In the genomic region with DNA sequence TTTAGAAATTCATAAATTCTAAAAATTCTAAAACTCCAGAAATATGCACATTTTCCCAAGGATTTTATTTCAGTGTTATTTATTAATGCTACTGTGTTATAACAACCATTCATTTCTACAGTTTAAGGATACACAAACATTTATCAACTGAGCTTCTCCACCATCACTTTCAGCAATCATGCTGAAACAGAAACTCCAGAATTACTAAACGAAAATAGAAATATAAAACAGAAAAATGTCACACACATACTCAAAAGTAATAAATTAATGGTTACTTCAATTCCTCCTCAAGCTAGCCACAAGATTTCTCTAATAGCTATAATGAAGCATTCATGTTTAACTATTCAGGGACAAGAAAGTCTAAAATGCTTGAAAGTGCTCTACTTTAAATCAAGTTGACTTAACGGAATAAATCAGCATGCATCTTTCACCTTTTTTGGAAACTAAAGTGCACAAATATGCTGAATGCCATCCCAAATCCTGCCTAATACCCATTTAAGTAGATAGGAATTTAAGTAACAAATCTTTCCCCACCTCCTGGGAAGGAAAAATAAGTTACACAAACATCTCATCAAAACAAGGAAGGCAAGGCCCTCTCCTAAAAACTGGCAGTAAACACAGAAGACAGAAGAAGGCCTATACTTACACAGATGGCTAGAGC, we compare ENCODE assay signal across 8 cellular contexts. TPM values are rescaled to one million over a fixed set of nuclear protein-coding genes. Genes with fewer than 3 reads are reported as not detected.
DNase-seq lines count a peak whose midpoint lies in the region; ATAC-seq and TF ChIP-seq lines count a peak whose summit lies in the region.

No MANE protein-coding gene starts in this region.

- WGBS in smooth muscle cell (ENCODE audit: low lambda C conversion rate), result 11% methylated on average over 2 of the region's 2 CpGs

- H3K36me3 ChIP-seq in Panc1 (ENCODE audit: control insufficient read depth, insufficient read depth, low read length), result no peaks in the 10 kb centered on the region
- H3K36me3 ChIP-seq in smooth muscle cell (ENCODE audit: low read depth), result no peaks in the 10 kb centered on the region

- TF ChIP-seq CTCF in Panc1 (IDR thresholded peaks at IDR 0.05) (no peak), smooth muscle cell (IDR thresholded peaks at IDR 0.05; ENCODE audit: borderline replicate concordance, insufficient read depth, poor library complexity, severe bottlenecking) (no peak)

- TSS peak; percentile 80 for BruUV-seq in Panc1 (replicated peaks; lab: Mats Ljungman, UMichigan)

- H3K79me2 ChIP-seq in smooth muscle cell (ENCODE audit: low read depth), result peaks cover 40% of the 10 kb centered on the region

- H4K20me1 ChIP-seq in smooth muscle cell (ENCODE audit: low read depth), result no peaks in the 10 kb centered on the region

- H3K9me3 ChIP-seq in Panc1 (ENCODE audit: control insufficient read depth, insufficient read depth, low read depth, low read length), result no peaks in the 10 kb centered on the region
- H3K9me3 ChIP-seq in smooth muscle cell (replicated peaks; ENCODE audit: low read depth), result no peaks in the 10 kb centered on the region

- CTCF ChIA-PET in Panc1 (lab: Charles Lee), result no interaction called here

- intact Hi-C loops in Panc1 (cut with micrococcal nuclease; ENCODE audit: unreplicated experiment) (no loop called here), left cardiac atrium (cut with DNase I) (no loop called here)

- peak overlapping the region; percentile 89 for H3K4me2 ChIP-seq in smooth muscle cell

- peak overlapping the region; percentile 96 for H2AFZ ChIP-seq in smooth muscle cell (ENCODE audit: low read depth)

- peak; percentile 62 for ATAC-seq in GM19438 (IDR thresholded peaks at IDR 0.05; ENCODE audit: low read depth, unreplicated experiment)
- ATAC-seq in Panc1, result peak; percentile 69
- ATAC-seq in left cardiac atrium, result peak; percentile 79 to 89
- no peak for ATAC-seq in GM18873 (IDR thresholded peaks at IDR 0.05; ENCODE audit: low FRiP score, unreplicated experiment)

- H3K27me3 ChIP-seq in Panc1 (ENCODE audit: control insufficient read depth, insufficient read depth, low read length) (no peaks in the 10 kb centered on the region), smooth muscle cell (ENCODE audit: low read depth) (no peaks in the 10 kb centered on the region)

- H3K4me1 ChIP-seq in Panc1 (ENCODE audit: control insufficient read depth, insufficient read depth, low read length) (peaks cover 4% of the 10 kb centered on the region; the same call in 1 of the 2 replicates), smooth muscle cell (ENCODE audit: low read depth) (peaks cover 19% of the 10 kb centered on the region)

- no peaks in the 10 kb centered on the region for H3F3A ChIP-seq in smooth muscle cell (ENCODE audit: low read depth)

- H3K4me3 ChIP-seq in Panc1 (ENCODE audit: low read depth in 2 of 2, low read length in 2 of 2), result peak overlapping the region; percentile 34 to 47
- peak overlapping the region; percentile 54 for H3K4me3 ChIP-seq in smooth muscle cell

- POLR2A ChIA-PET in Panc1 (lab: Charles Lee), result no interaction called here

- H3K27ac ChIP-seq in Panc1 (ENCODE audit: low read length) (peak overlapping the region; percentile 51; the same call in 1 of the 2 replicates), smooth muscle cell (ENCODE audit: low read depth) (peak overlapping the region; percentile 52)

- DNase-seq in Panc1 (ENCODE audit: low read depth, low spot score) (no peak), left cardiac atrium (no peak), smooth muscle cell (lab: John Stamatoyannopoulos, UW; ENCODE audit: unreplicated experiment) (no peak), GOT3 (lab: John Stamatoyannopoulos, UW) (no peak), DMS 273 (lab: John Stamatoyannopoulos, UW; ENCODE audit: unreplicated experiment) (no peak), T-helper 1 cell (no peak)

- H3K9ac ChIP-seq in smooth muscle cell (ENCODE audit: low read depth), result peak overlapping the region; percentile 28

- in situ Hi-C loops in Panc1 (cut with HindIII; ENCODE audit: low pct_unique_long_range_greater_than_20kb, low sequenced_read_pairs), result no loop called here

RNA-seq across cellular contexts. Expression of gene FAM13A, which starts 0.6 kb away (rescaled TPM):
- total RNA-seq in Panc1 (2021; ENCODE audit: unreplicated experiment) (5.8 TPM), left cardiac atrium (10 to 100 TPM; 10.1 to 24.9 TPM), smooth muscle cell (37.7 and 39.9 TPM in 2 replicates)
- polyA plus RNA-seq in Panc1 (2012; ENCODE audit: insufficient read length), result 5.7 TPM
- 14.6 and 15.0 TPM in 2 replicates for polyA plus RNA-seq in smooth muscle cell

RNA-seq across cellular contexts. Expression of gene TIGD2, which starts 54.9 kb away (rescaled TPM):
- 3.6 TPM for total RNA-seq in Panc1 (2021; ENCODE audit: unreplicated experiment)
- 1.1 TPM for polyA plus RNA-seq in Panc1 (2012; ENCODE audit: insufficient read length)
- total RNA-seq in left cardiac atrium, result 1 to 10 TPM; 2.2 to 2.7 TPM
- 6.1 and 7.5 TPM in 2 replicates for total RNA-seq in smooth muscle cell
- 3.4 and 3.8 TPM in 2 replicates for polyA plus RNA-seq in smooth muscle cell
